In genomic region chr11:73272680-73273038, GRCh38 we compare ENCODE assay signal across 21 cellular contexts. TPM values are rescaled to one million over a fixed set of nuclear protein-coding genes. Genes with fewer than 3 reads are reported as not detected.
DNase-seq lines count a peak whose midpoint lies in the region; ATAC-seq and TF ChIP-seq lines count a peak whose summit lies in the region.
"Had no signal": no experiment of that assay in that cellular context is flagged by ENCODE, and none has a peak within 500 bp of the region (broad histone marks: within the 10 kb centered on the region; RNA-seq: fewer than 3 reads in every experiment).

No MANE protein-coding gene starts in this region.

- peaks cover 65 to 93% (median 79%) of the 10 kb centered on the region in 10 experiments for H3K4me1 ChIP-seq in BLaER1 treated with 17β-estradiol and CSF1 and Interleukin-3, amounts not matched to agents 10 nM and 100 nM
- H3K4me1 ChIP-seq in esophagus muscularis mucosa (peaks cover 0 to 19% (median 12%) of the 10 kb centered on the region in 4 donors), smooth muscle cell (ENCODE audit: low read depth) (peaks cover 5% of the 10 kb centered on the region), A673 (ENCODE audit: insufficient read depth, low read length, poor library complexity, severe bottlenecking) (no peaks in the 10 kb centered on the region)

- H3K9me3 ChIP-seq in BLaER1 treated with 17β-estradiol and CSF1 and Interleukin-3, amounts not matched to agents 10 nM and 100 nM (replicated peaks in 1 of 11), result no peaks in the 10 kb centered on the region
- no peaks in the 10 kb centered on the region for H3K9me3 ChIP-seq in esophagus muscularis mucosa
- no peaks in the 10 kb centered on the region for H3K9me3 ChIP-seq in smooth muscle cell (replicated peaks; ENCODE audit: low read depth)
- no peaks in the 10 kb centered on the region for H3K9me3 ChIP-seq in A673 (ENCODE audit: low read depth, low read length, poor library complexity, severe bottlenecking)
- H3K9me3 ChIP-seq: neutrophil had no signal

- H3K4me2 ChIP-seq in BLaER1 treated with 17β-estradiol and CSF1 and Interleukin-3, amounts not matched to agents 10 nM and 100 nM, result peak overlapping the region; percentile 59 to 97 (median 85)
- H3K4me2 ChIP-seq in smooth muscle cell, result no peak overlapping the region

- H3K27ac Mint-ChIP-seq in activated CD4-positive, alpha-beta memory T cell treated with anti-CD3 and anti-CD28 coated beads for 36 hours, result no peak overlapping the region
- H3K27ac Mint-ChIP-seq: activated CD8-positive, alpha-beta T cell treated with anti-CD3 and anti-CD28 coated beads for 36 hours; CD4-positive, alpha-beta memory T cell; immature natural killer cell; WTC11 had no signal

- H3K4me3 Mint-ChIP-seq in activated CD4-positive, alpha-beta memory T cell treated with anti-CD3 and anti-CD28 coated beads for 36 hours, result no peak overlapping the region
- H3K4me3 Mint-ChIP-seq: activated CD8-positive, alpha-beta T cell treated with anti-CD3 and anti-CD28 coated beads for 36 hours; CD4-positive, alpha-beta memory T cell; WTC11 had no signal

- CTCF ChIA-PET in A673 (lab: Charles Lee), result interaction anchor here (0.6 to 1.3 kb wide), 2 partner anchors 30 to 63 kb away, joined by 3 to 5 read pairs; no protein-coding TSS in a partner anchor
- CTCF ChIA-PET in activated CD4-positive, alpha-beta memory T cell treated with anti-CD3 and anti-CD28 coated beads for 36 hours (lab: Charles Lee), result no interaction called here

- TF ChIP-seq CTCF in NB4 (IDR thresholded peaks at IDR 0.05; ENCODE audit: low read depth, low read length), result no peak
- no peak for TF ChIP-seq CTCF in esophagus muscularis mucosa (IDR thresholded peaks at IDR 0.05)
- TF ChIP-seq CTCF in smooth muscle cell (IDR thresholded peaks at IDR 0.05; ENCODE audit: borderline replicate concordance, insufficient read depth, poor library complexity, severe bottlenecking), result no peak
- TF ChIP-seq CTCF in A673 (conservative IDR thresholded peaks at IDR 0.05; ENCODE audit: low read depth, low read length), result no peak

- WGBS in esophagus muscularis mucosa, result 91% methylated on average over 7 of the region's 7 CpGs
- 90% methylated on average over 7 of the region's 7 CpGs for WGBS in smooth muscle cell (ENCODE audit: low lambda C conversion rate)

- intact Hi-C loops in esophagus muscularis mucosa (cut with DNase I), result no loop called here
- intact Hi-C loops in A673 (cut with micrococcal nuclease; ENCODE audit: unreplicated experiment), result no loop called here
- intact Hi-C loops in activated CD4-positive, alpha-beta memory T cell treated with anti-CD3 and anti-CD28 coated beads for 36 hours (cut with micrococcal nuclease), result no loop called here

- no peak overlapping the region for H2AFZ ChIP-seq in smooth muscle cell (ENCODE audit: low read depth)

- H3K9me3 Mint-ChIP-seq in activated CD4-positive, alpha-beta memory T cell treated with anti-CD3 and anti-CD28 coated beads for 36 hours, result no peaks in the 10 kb centered on the region
- H3K9me3 Mint-ChIP-seq: activated CD8-positive, alpha-beta T cell treated with anti-CD3 and anti-CD28 coated beads for 36 hours; CD4-positive, alpha-beta memory T cell; immature natural killer cell; WTC11 had no signal

- H3F3A ChIP-seq in smooth muscle cell (ENCODE audit: low read depth), result peaks cover 8% of the 10 kb centered on the region

- H3K27ac ChIP-seq in BLaER1 treated with 17β-estradiol and CSF1 and Interleukin-3, amounts not matched to agents 10 nM and 100 nM, result peak overlapping the region in 7 of 11 experiments; percentile 17 to 72 (median 58); a peak in 10 of 22 replicates
- H3K27ac ChIP-seq in esophagus muscularis mucosa (replicated peaks in 1 of 4) (no peak overlapping the region), smooth muscle cell (ENCODE audit: low read depth) (peak overlapping the region; percentile 44), A673 (ENCODE audit: low read depth, low read length, poor library complexity, severe bottlenecking) (no peak overlapping the region)
- H3K27ac ChIP-seq: epithelial cell of prostate, neutrophil had no signal

- TF ChIP-seq POLR2A in NB4 (IDR thresholded peaks at IDR 0.05; ENCODE audit: extremely low read depth, insufficient read length) (no peak), esophagus muscularis mucosa (IDR thresholded peaks at IDR 0.05; ENCODE audit: low read depth) (no peak)

- DNase-seq in NB4 (ENCODE audit: low read depth), result no peak
- DNase-seq in esophagus muscularis mucosa (ENCODE audit: extremely low spot score), result no peak
- DNase-seq in smooth muscle cell (lab: John Stamatoyannopoulos, UW; ENCODE audit: unreplicated experiment), result no peak
- DNase-seq in A673 (ENCODE audit: low spot score), result no peak
- no peak for DNase-seq in activated CD4-positive, alpha-beta memory T cell treated with anti-CD3 and anti-CD28 coated beads for 36 hours
- DNase-seq: activated CD8-positive, alpha-beta T cell treated with anti-CD3 and anti-CD28 coated beads for 36 hours; activated gamma-delta T cell treated with Interleukin-2 at 50 U/mL for 16 hours; CD4-positive, alpha-beta memory T cell; immature natural killer cell; stimulated activated CD4-positive, alpha-beta T cell treated with anti-CD3 and anti-CD28 coated beads, Interleukin-4, amount 100 ng/mL, for 1 hour; stimulated activated naive CD8-positive, alpha-beta T cell treated with anti-CD3 and anti-CD28 coated beads, Interleukin-15, Interleukin-2, amounts not matched to agents 100 U/mL and 50 U/mL, for 24 hours; T-helper 9 cell had no signal

- no peaks in the 10 kb centered on the region for H3K36me3 Mint-ChIP-seq in activated CD4-positive, alpha-beta memory T cell treated with anti-CD3 and anti-CD28 coated beads for 36 hours
- H3K36me3 Mint-ChIP-seq: CD4-positive, alpha-beta memory T cell; immature natural killer cell; WTC11 had no signal

- H3K27me3 Mint-ChIP-seq in activated CD4-positive, alpha-beta memory T cell treated with anti-CD3 and anti-CD28 coated beads for 36 hours, result no peaks in the 10 kb centered on the region

- no peaks in the 10 kb centered on the region for H4K20me1 ChIP-seq in BLaER1 treated with 17β-estradiol and CSF1 and Interleukin-3, amounts not matched to agents 10 nM and 100 nM
- H4K20me1 ChIP-seq in smooth muscle cell (ENCODE audit: low read depth), result no peaks in the 10 kb centered on the region

- H3K4me3 ChIP-seq in BLaER1 treated with 17β-estradiol and CSF1 and Interleukin-3, amounts not matched to agents 10 nM and 100 nM, result no peak overlapping the region
- peak overlapping the region; percentile 70 for H3K4me3 ChIP-seq in NB4 (ENCODE audit: low read depth, low read length)
- peak overlapping the region in 3 of 4 donors; percentile 9 to 34 (median 11) for H3K4me3 ChIP-seq in esophagus muscularis mucosa
- no peak overlapping the region for H3K4me3 ChIP-seq in smooth muscle cell
- H3K4me3 ChIP-seq in A673 (ENCODE audit: low read depth, low read length, poor library complexity, severe bottlenecking), result no peak overlapping the region

- no peaks in the 10 kb centered on the region for H3K27me3 ChIP-seq in BLaER1 treated with 17β-estradiol and CSF1 and Interleukin-3, amounts not matched to agents 10 nM and 100 nM
- H3K27me3 ChIP-seq in esophagus muscularis mucosa (peaks cover 0 to 19% (median 0%) of the 10 kb centered on the region in 4 donors), smooth muscle cell (ENCODE audit: low read depth) (no peaks in the 10 kb centered on the region), A673 (replicated peaks; ENCODE audit: insufficient read depth, low read depth, low read length, poor library complexity) (no peaks in the 10 kb centered on the region)
- H3K27me3 ChIP-seq: neutrophil had no signal

- ATAC-seq in activated CD4-positive, CD25-positive, alpha-beta regulatory T cell treated with anti-CD3 and anti-CD28 coated beads, Interleukin-2, amount 50 U/mL, for 24 hours, result no peak
- no peak for ATAC-seq in GM21526 (IDR thresholded peaks at IDR 0.05; ENCODE audit: low FRiP score, unreplicated experiment)
- ATAC-seq: activated CD8-positive, alpha-beta T cell treated with anti-CD3 and anti-CD28 coated beads for 36 hours; stimulated activated naive CD8-positive, alpha-beta T cell treated with anti-CD3 and anti-CD28 coated beads, Interleukin-15, Interleukin-2, amounts not matched to agents 100 U/mL and 50 U/mL, for 24 hours; WTC11 had no signal

- no peaks in the 10 kb centered on the region for H3K79me2 ChIP-seq in smooth muscle cell (ENCODE audit: low read depth)

- no peaks in the 10 kb centered on the region for H3K4me1 Mint-ChIP-seq in activated CD4-positive, alpha-beta memory T cell treated with anti-CD3 and anti-CD28 coated beads for 36 hours (ENCODE audit: low read depth)
- H3K4me1 Mint-ChIP-seq: CD4-positive, alpha-beta memory T cell; immature natural killer cell had no signal

- H3K36me3 ChIP-seq in BLaER1 treated with 17β-estradiol and CSF1 and Interleukin-3, amounts not matched to agents 10 nM and 100 nM, result no peaks in the 10 kb centered on the region
- H3K36me3 ChIP-seq in esophagus muscularis mucosa, result no peaks in the 10 kb centered on the region
- no peaks in the 10 kb centered on the region for H3K36me3 ChIP-seq in smooth muscle cell (ENCODE audit: low read depth)
- no peaks in the 10 kb centered on the region for H3K36me3 ChIP-seq in A673 (ENCODE audit: insufficient read depth, low read length, poor library complexity, severe bottlenecking)
- H3K36me3 ChIP-seq: neutrophil had no signal

- POLR2A ChIA-PET in A673 (lab: Charles Lee; ENCODE audit: low non-redundant PET), result interaction anchor here (0.5 kb wide), 1 partner anchor 660 kb away, joined by 10 read pairs; no protein-coding TSS in a partner anchor
- POLR2A ChIA-PET in activated CD4-positive, alpha-beta memory T cell treated with anti-CD3 and anti-CD28 coated beads for 36 hours (lab: Charles Lee), result no interaction called here

- BruUV-seq in A673 (replicated peaks; lab: Mats Ljungman, UMichigan), result no TSS peak

- no peak for TF ChIP-seq EP300 in esophagus muscularis mucosa (IDR thresholded peaks at IDR 0.05)

- H3K9ac ChIP-seq in BLaER1 treated with 17β-estradiol and CSF1 and Interleukin-3, amounts not matched to agents 10 nM and 100 nM, result peak overlapping the region in 2 of 11 experiments; percentile 21 to 38; a peak in 2 of 22 replicates
- no peak overlapping the region for H3K9ac ChIP-seq in smooth muscle cell (ENCODE audit: low read depth)

RNA-seq across cellular contexts. Expression of gene P2RY6, which starts 0.5 kb away (rescaled TPM):
- 1 to 10 TPM; 1.6 to 4.8 (median 2.4) TPM for total RNA-seq in esophagus muscularis mucosa
- total RNA-seq in smooth muscle cell, result 5.0 and 13.8 TPM in 2 replicates
- polyA plus RNA-seq in smooth muscle cell, result 3.7 and 13.6 TPM in 2 replicates
- 0.43 TPM in 1 of 2 replicates, not detected in the other for total RNA-seq in A673 (2021)
- not detected for total RNA-seq in activated CD4-positive, alpha-beta memory T cell treated with anti-CD3 and anti-CD28 coated beads for 36 hours
- total RNA-seq: activated CD8-positive, alpha-beta T cell treated with anti-CD3 and anti-CD28 coated beads for 36 hours; fibroblast of villous mesenchyme; G401; WTC11 had no signal
- polyA plus RNA-seq: CD4-positive, alpha-beta memory T cell had no signal

RNA-seq across cellular contexts. Expression of gene ARHGEF17, which starts 35.4 kb away (rescaled TPM):
- 100 to 1,000 TPM in 3 of 4 donors, 10 to 100 TPM in 1; 82.8 to 196 (median 122) TPM for total RNA-seq in esophagus muscularis mucosa
- 18.0 and 18.5 TPM in 2 replicates for total RNA-seq in smooth muscle cell
- 27.4 and 27.8 TPM in 2 replicates for polyA plus RNA-seq in smooth muscle cell
- 24.0 and 32.0 TPM in 2 replicates for total RNA-seq in A673 (2021)
- under 1 TPM in 1 of 2 experiments, not detected in 1; 0.07 TPM for total RNA-seq in activated CD4-positive, alpha-beta memory T cell treated with anti-CD3 and anti-CD28 coated beads for 36 hours
- polyA plus RNA-seq: CD4-positive, alpha-beta memory T cell; immature natural killer cell had no signal

RNA-seq across cellular contexts. Expression of gene P2RY2, which starts 54.6 kb away (rescaled TPM):
- total RNA-seq in esophagus muscularis mucosa (under 1 TPM in 3 of 4 donors, not detected in 1; 0.32 to 0.83 (median 0.52) TPM), smooth muscle cell (0.99 and 5.8 TPM in 2 replicates), A673 (2021) (not detected in 2 replicates)
- 1.9 TPM in 1 of 2 replicates, not detected in the other for polyA plus RNA-seq in smooth muscle cell
- total RNA-seq in activated CD4-positive, alpha-beta memory T cell treated with anti-CD3 and anti-CD28 coated beads for 36 hours, result not detected
- total RNA-seq: activated CD8-positive, alpha-beta T cell treated with anti-CD3 and anti-CD28 coated beads for 36 hours; CD4-positive, alpha-beta memory T cell; G401; H4 had no signal
- polyA plus RNA-seq: CD4-positive, alpha-beta memory T cell had no signal

Comparison
In these comparisons a context has a peak if more than half of its experiments do, and no peak if none do; other contexts are left out.
1. H3K27ac ChIP-seq: peak in BLaER1 treated with 17β-estradiol and CSF1 and Interleukin-3, amounts not matched to agents 10 nM and 100 nM (7 of 11) and smooth muscle cell (single experiment); none in esophagus muscularis mucosa (0 of 4) and A673 (single experiment).
2. H3K4me3 ChIP-seq: peak in NB4 (single experiment) and esophagus muscularis mucosa (3 of 4); none in BLaER1 treated with 17β-estradiol and CSF1 and Interleukin-3, amounts not matched to agents 10 nM and 100 nM (0 of 10), smooth muscle cell (single experiment) and A673 (single experiment).
3. RNA of gene ARHGEF17, which starts 35.4 kb away (total RNA-seq): 82.8 to 196 TPM in esophagus muscularis mucosa, 24.0 to 32.0 TPM in A673 and 18.0 to 18.5 TPM in smooth muscle cell; 0.07 TPM in activated CD4-positive, alpha-beta memory T cell treated with anti-CD3 and anti-CD28 coated beads for 36 hours; every median in the first group is over 10 times any median in the second.